23 cellular contexts compared by ENCODE assay signal in genomic region chr11:117017456-117017855, GRCh38.
DNase-seq lines count a peak whose midpoint lies in the region; ATAC-seq, FAIRE-seq and TF ChIP-seq lines count a peak whose summit lies in the region.
"Had no signal": no experiment of that assay in that cellular context is flagged by ENCODE, and none has a peak within 500 bp of the region (broad histone marks: within the 10 kb centered on the region; RNA-seq: fewer than 3 reads in every experiment).

No MANE protein-coding gene starts in this region.

- no TSS peak for BruUV-seq in A673 (replicated peaks; lab: Mats Ljungman, UMichigan)

- no peak overlapping the region for H3K9ac ChIP-seq in keratinocyte (ENCODE audit: control insufficient read depth, extremely low read depth, insufficient read depth, low read length)
- H3K9ac ChIP-seq: BLaER1 treated with 17β-estradiol and CSF1 and Interleukin-3, amounts not matched to agents 10 nM and 100 nM; KMS-11; SK-N-SH had no signal

- H3K4me3 ChIP-seq in A673 (ENCODE audit: low read depth, low read length, poor library complexity, severe bottlenecking) (no peak overlapping the region), HEK293 (ENCODE audit: low read depth, low read length) (no peak overlapping the region), bronchial epithelial cell (ENCODE audit: low read depth, low read length) (no peak overlapping the region), keratinocyte (ENCODE audit: control insufficient read depth in 2 of 3, extremely low read depth in 1 of 3, insufficient read depth in 2 of 3, low read depth in 1 of 3, low read length in 3 of 3) (no peak overlapping the region)
- H3K4me3 ChIP-seq: A549; BLaER1 treated with 17β-estradiol and CSF1 and Interleukin-3, amounts not matched to agents 10 nM and 100 nM had no signal

- intact Hi-C loops in A673 (cut with micrococcal nuclease; ENCODE audit: unreplicated experiment): loop anchor here (2.0 kb wide), 1 partner anchor 79 kb away; no protein-coding TSS in a partner anchor

- peaks cover 0 to 2% of the 10 kb centered on the region in 2 donors for H3K9me3 Mint-ChIP-seq in activated naive CD4-positive, alpha-beta T cell treated with anti-CD3 and anti-CD28 coated beads, Interleukin-2, amount 50 U/mL, for 72 hours
- H3K9me3 Mint-ChIP-seq: CD8-positive, alpha-beta T cell had no signal

- DNase-seq in A673 (ENCODE audit: low spot score) (no peak), bronchial epithelial cell (ENCODE audit: low read depth) (peak; percentile 71), keratinocyte (ENCODE audit: low read depth, low spot score) (no peak), NCI-H82 (lab: John Stamatoyannopoulos, UW) (no peak)
- DNase-seq in activated naive CD4-positive, alpha-beta T cell treated with anti-CD3 and anti-CD28 coated beads, Interleukin-2, amount 50 U/mL, for 72 hours (ENCODE audit: low spot score in 2 of 2): no peak
- DNase-seq: Calu3; CD8-positive, alpha-beta T cell; DMS79; NCI-H1417 treated with DMSO at 0.1 percent for 48 hours; NCI-H1930; NCI-H2171; NCI-H526; NK-92 treated with Interleukin-12 subunit alpha and Interleukin-12 subunit beta, amount 100 ng/mL, for 24 hours; SHP77; SK-N-SH had no signal

- no peak for ATAC-seq in activated naive CD4-positive, alpha-beta T cell treated with anti-CD3 and anti-CD28 coated beads, Interleukin-2, amount 50 U/mL, for 72 hours
- no peak for ATAC-seq in GM18517 (IDR thresholded peaks at IDR 0.05; ENCODE audit: unreplicated experiment)
- ATAC-seq: A549; CD8-positive, alpha-beta T cell had no signal

- H3K4me1 ChIP-seq in A673 (ENCODE audit: insufficient read depth, low read length, poor library complexity, severe bottlenecking) (peaks cover 49% of the 10 kb centered on the region), HEK293 (ENCODE audit: control insufficient read depth, insufficient read depth, low read length) (peaks cover 9% of the 10 kb centered on the region), keratinocyte (ENCODE audit: control insufficient read depth, extremely low read depth, insufficient read depth, low read length) (peaks cover 10% of the 10 kb centered on the region)

- no peak overlapping the region for H3K4me2 ChIP-seq in keratinocyte (ENCODE audit: control insufficient read depth, extremely low read depth, insufficient read depth, low read depth, low read length)
- H3K4me2 ChIP-seq: A549; BLaER1 treated with 17β-estradiol and CSF1 and Interleukin-3, amounts not matched to agents 10 nM and 100 nM; KMS-11; SK-N-SH had no signal

- CTCF ChIA-PET in A673 (lab: Charles Lee): no interaction called here
- CTCF ChIA-PET in HEK293 (lab: Yijun Ruan, JAX): interaction anchor here (0.7 to 1.0 kb wide), 2 partner anchors 10 to 322 kb away, joined by 3 read pairs; no protein-coding TSS in a partner anchor

- FAIRE-seq in bronchial epithelial cell (lab: Jason Lieb, UNC) (no peak), keratinocyte (lab: Jason Lieb, UNC) (no peak)
- FAIRE-seq: A549, GM12892, GM18507, H1 had no signal

- H3K27ac Mint-ChIP-seq in activated naive CD4-positive, alpha-beta T cell treated with anti-CD3 and anti-CD28 coated beads, Interleukin-2, amount 50 U/mL, for 72 hours: no peak overlapping the region
- H3K27ac Mint-ChIP-seq: CD8-positive, alpha-beta T cell had no signal

- H3K36me3 ChIP-seq in A673 (ENCODE audit: insufficient read depth, low read length, poor library complexity, severe bottlenecking): no peaks in the 10 kb centered on the region
- no peaks in the 10 kb centered on the region for H3K36me3 ChIP-seq in HEK293 (ENCODE audit: control insufficient read depth in 2 of 2, insufficient read depth in 1 of 2, low read length in 2 of 2)
- H3K36me3 ChIP-seq in bronchial epithelial cell (ENCODE audit: control insufficient read depth, insufficient read depth, low read length): no peaks in the 10 kb centered on the region
- H3K36me3 ChIP-seq in keratinocyte (ENCODE audit: control insufficient read depth in 2 of 2, extremely low read depth in 1 of 2, insufficient read depth in 2 of 2, low read length in 2 of 2): no peaks in the 10 kb centered on the region

- no peak for TF ChIP-seq CTCF in A673 (conservative IDR thresholded peaks at IDR 0.05; ENCODE audit: low read depth, low read length)
- no peak for TF ChIP-seq CTCF in HEK293 (tag by site-specific recombination; IDR thresholded peaks at IDR 0.05)
- TF ChIP-seq CTCF in bronchial epithelial cell (IDR thresholded peaks at IDR 0.05; ENCODE audit: insufficient read depth, low read length, severe bottlenecking): no peak
- no peak for TF ChIP-seq CTCF in keratinocyte (optimal IDR thresholded peaks at IDR 0.05 in 1 of 3, IDR thresholded peaks at IDR 0.05 in 1 of 3, conservative IDR thresholded peaks at IDR 0.05 in 1 of 3; ENCODE audit: extremely low read depth in 1 of 3, insufficient read depth in 2 of 3, low read length in 3 of 3)

- H3K27me3 ChIP-seq in A673 (replicated peaks; ENCODE audit: insufficient read depth, low read depth, low read length, poor library complexity) (no peaks in the 10 kb centered on the region), bronchial epithelial cell (ENCODE audit: control insufficient read depth, insufficient read depth, low read length) (no peaks in the 10 kb centered on the region), keratinocyte (ENCODE audit: control insufficient read depth, extremely low read depth, insufficient read depth, low read length) (no peaks in the 10 kb centered on the region)
- H3K27me3 ChIP-seq: BLaER1 treated with 17β-estradiol and CSF1 and Interleukin-3, amounts not matched to agents 10 nM and 100 nM had no signal

- peaks cover 2% of the 10 kb centered on the region for H3K9me1 ChIP-seq in keratinocyte (ENCODE audit: control insufficient read depth, extremely low read depth, insufficient read depth, low read length)

- H3K36me3 Mint-ChIP-seq in activated naive CD4-positive, alpha-beta T cell treated with anti-CD3 and anti-CD28 coated beads, Interleukin-2, amount 50 U/mL, for 72 hours: peaks cover 0 to 15% of the 10 kb centered on the region in 2 donors
- H3K36me3 Mint-ChIP-seq: CD8-positive, alpha-beta T cell had no signal

- POLR2A ChIA-PET in A673 (lab: Charles Lee; ENCODE audit: low non-redundant PET) (interaction anchor here (0.9 kb wide), 1 partner anchor 27 kb away, joined by 5 read pairs; no protein-coding TSS in a partner anchor), HEK293 (lab: Yijun Ruan, JAX) (no interaction called here)

- dilution Hi-C loops in keratinocyte (cut with MboI; ENCODE audit: extremely low pct_ligation_motif_present, low sequenced_read_pairs): no loop called here

- H3K27ac ChIP-seq in A673 (ENCODE audit: low read depth, low read length, poor library complexity, severe bottlenecking) (peak overlapping the region; percentile 73), HEK293 (ENCODE audit: extremely low read depth, low read depth, low read length) (no peak overlapping the region), keratinocyte (ENCODE audit: control insufficient read depth, insufficient read depth, low read length) (peak overlapping the region; percentile 37)
- H3K27ac ChIP-seq: A549; BLaER1 treated with 17β-estradiol and CSF1 and Interleukin-3, amounts not matched to agents 10 nM and 100 nM; KMS-11 had no signal

- H3K9me3 ChIP-seq in A673 (ENCODE audit: low read depth, low read length, poor library complexity, severe bottlenecking) (peaks cover 10% of the 10 kb centered on the region), HEK293 (ENCODE audit: control insufficient read depth, insufficient read depth, low read depth, low read length) (no peaks in the 10 kb centered on the region), keratinocyte (ENCODE audit: control insufficient read depth, low read depth, low read length) (no peaks in the 10 kb centered on the region)
- H3K9me3 ChIP-seq: A549, SK-N-SH had no signal

- no peaks in the 10 kb centered on the region for H4K20me1 ChIP-seq in keratinocyte (ENCODE audit: control insufficient read depth, extremely low read depth, insufficient read depth, low read length)

- peaks cover 52% of the 10 kb centered on the region for H3K79me2 ChIP-seq in keratinocyte (ENCODE audit: control insufficient read depth, insufficient read depth, low read length)

- no peak overlapping the region for H2AFZ ChIP-seq in keratinocyte (ENCODE audit: control insufficient read depth, low read length)

TF ChIP-seq in HEK293, 187 proteins besides CTCF, POLR2A, EP300 and RAD21:
- TF ChIP-seq ZNF558 (tag by site-specific recombination; IDR thresholded peaks at IDR 0.05): peak; percentile 13; the same call in 1 of the 2 replicates
- TF ChIP-seq PRDM6 (tag by site-specific recombination; IDR thresholded peaks at IDR 0.05): peak; percentile 68
- TF ChIP-seq ZNF544 (tag by site-specific recombination; IDR thresholded peaks at IDR 0.05): no peak
- 0 out of 2 replicates have a peak, but pooled peaks have one; percentile 10 for TF ChIP-seq ZNF629 (tag by site-specific recombination; IDR thresholded peaks at IDR 0.05)
